In genomic region chr7:35681630-35682029, GRCh38 we compare ENCODE assay signal across 13 cellular contexts. TPM values are rescaled to one million over a fixed set of nuclear protein-coding genes. Genes with fewer than 3 reads are reported as not detected.
A peak's percentile ranks its signal among the peaks of the same experiment; 100 is the strongest.
DNase-seq lines count a peak whose midpoint lies in the region; ATAC-seq and TF ChIP-seq lines count a peak whose summit lies in the region.
"Had no signal": no experiment of that assay in that cellular context is flagged by ENCODE, and none has a peak within 500 bp of the region (broad histone marks: within the 10 kb centered on the region; RNA-seq: fewer than 3 reads in every experiment).

No MANE protein-coding gene starts in this region.

- no peak overlapping the region for H3K27ac Mint-ChIP-seq in activated naive CD8-positive, alpha-beta T cell treated with anti-CD3 and anti-CD28 coated beads, Interleukin-2, amount 10 ng/mL, durations not matched to agents 7 days and 5 days
- H3K27ac Mint-ChIP-seq in chondrocyte (ENCODE audit: unreplicated experiment), result no peak overlapping the region
- H3K27ac Mint-ChIP-seq: dendritic cell treated with granulocyte-macrophage colony-stimulating factor and Interleukin-4, amounts not matched to agents 40 ng/mL and 50 ng/mL, for 4 days had no signal

- ATAC-seq in GM18517 (IDR thresholded peaks at IDR 0.05; ENCODE audit: unreplicated experiment) (peak; percentile 90), GM19452 (IDR thresholded peaks at IDR 0.05; ENCODE audit: unreplicated experiment) (peak; percentile 83), HG03378 (IDR thresholded peaks at IDR 0.05; ENCODE audit: unreplicated experiment) (peak; percentile 72), HG02840 (IDR thresholded peaks at IDR 0.05; ENCODE audit: low FRiP score, unreplicated experiment) (no peak)
- ATAC-seq in activated naive CD8-positive, alpha-beta T cell treated with anti-CD3 and anti-CD28 coated beads, Interleukin-2, amount 10 ng/mL, durations not matched to agents 7 days and 5 days (ENCODE audit: low read depth), result peak; percentile 72
- ATAC-seq: pancreas had no signal

- TF ChIP-seq CTCF in chondrocyte (IDR thresholded peaks at IDR 0.05), result no peak

- POLR2A ChIA-PET in activated naive CD8-positive, alpha-beta T cell treated with anti-CD3 and anti-CD28 coated beads, Interleukin-2, amount 10 ng/mL, durations not matched to agents 7 days and 5 days (lab: Charles Lee), result interaction anchor here (0.7 kb wide), 1 partner anchor 13 kb away, joined by 3 read pairs; no protein-coding TSS in a partner anchor

- peaks cover 5% of the 10 kb centered on the region for H3K9me3 Mint-ChIP-seq in activated naive CD8-positive, alpha-beta T cell treated with anti-CD3 and anti-CD28 coated beads, Interleukin-2, amount 10 ng/mL, durations not matched to agents 7 days and 5 days
- peaks cover 6% of the 10 kb centered on the region for H3K9me3 Mint-ChIP-seq in chondrocyte (ENCODE audit: low read depth)
- H3K9me3 Mint-ChIP-seq: dendritic cell treated with granulocyte-macrophage colony-stimulating factor and Interleukin-4, amounts not matched to agents 40 ng/mL and 50 ng/mL, for 4 days had no signal

- H3K36me3 Mint-ChIP-seq in activated naive CD8-positive, alpha-beta T cell treated with anti-CD3 and anti-CD28 coated beads, Interleukin-2, amount 10 ng/mL, durations not matched to agents 7 days and 5 days, result peaks cover 35% of the 10 kb centered on the region
- peaks cover 7% of the 10 kb centered on the region for H3K36me3 Mint-ChIP-seq in chondrocyte (ENCODE audit: low read depth)

- no peak for DNase-seq in activated naive CD8-positive, alpha-beta T cell treated with anti-CD3 and anti-CD28 coated beads, Interleukin-2, amount 10 ng/mL, durations not matched to agents 7 days and 5 days
- DNase-seq in chondrocyte (ENCODE audit: low spot score), result no peak
- no peak for DNase-seq in AG08395 (ENCODE audit: low spot score)
- DNase-seq: activated CD4-positive, alpha-beta T cell treated with anti-CD3 and anti-CD28 coated beads for 48 hours; adrenal gland; NCI-H82; pancreas; trophoblast cell had no signal

- H3K27me3 Mint-ChIP-seq in activated naive CD8-positive, alpha-beta T cell treated with anti-CD3 and anti-CD28 coated beads, Interleukin-2, amount 10 ng/mL, durations not matched to agents 7 days and 5 days, result no peaks in the 10 kb centered on the region
- no peaks in the 10 kb centered on the region for H3K27me3 Mint-ChIP-seq in chondrocyte (ENCODE audit: low read depth)
- H3K27me3 Mint-ChIP-seq: dendritic cell treated with granulocyte-macrophage colony-stimulating factor and Interleukin-4, amounts not matched to agents 40 ng/mL and 50 ng/mL, for 4 days had no signal

- H3K4me1 Mint-ChIP-seq in activated naive CD8-positive, alpha-beta T cell treated with anti-CD3 and anti-CD28 coated beads, Interleukin-2, amount 10 ng/mL, durations not matched to agents 7 days and 5 days, result peaks cover 36% of the 10 kb centered on the region
- peaks cover 26% of the 10 kb centered on the region for H3K4me1 Mint-ChIP-seq in chondrocyte (ENCODE audit: low read depth)

- peak overlapping the region; percentile 45 for H3K4me3 Mint-ChIP-seq in activated naive CD8-positive, alpha-beta T cell treated with anti-CD3 and anti-CD28 coated beads, Interleukin-2, amount 10 ng/mL, durations not matched to agents 7 days and 5 days
- no peak overlapping the region for H3K4me3 Mint-ChIP-seq in chondrocyte (ENCODE audit: unreplicated experiment)
- H3K4me3 Mint-ChIP-seq: dendritic cell treated with granulocyte-macrophage colony-stimulating factor and Interleukin-4, amounts not matched to agents 40 ng/mL and 50 ng/mL, for 4 days had no signal

RNA-seq across cellular contexts. Expression of gene HERPUD2, which starts 13.3 kb away (rescaled TPM):
- 10 to 100 TPM; 48.5 to 55.6 TPM for total RNA-seq in activated naive CD8-positive, alpha-beta T cell treated with anti-CD3 and anti-CD28 coated beads, Interleukin-2, amount 10 ng/mL, durations not matched to agents 7 days and 5 days
- total RNA-seq in chondrocyte, result 24.2 to 29.9 TPM (median 28.3 TPM) in 3 replicates
